Comparison of ENCODE assay signal across 6 cellular contexts in the genomic region with DNA sequence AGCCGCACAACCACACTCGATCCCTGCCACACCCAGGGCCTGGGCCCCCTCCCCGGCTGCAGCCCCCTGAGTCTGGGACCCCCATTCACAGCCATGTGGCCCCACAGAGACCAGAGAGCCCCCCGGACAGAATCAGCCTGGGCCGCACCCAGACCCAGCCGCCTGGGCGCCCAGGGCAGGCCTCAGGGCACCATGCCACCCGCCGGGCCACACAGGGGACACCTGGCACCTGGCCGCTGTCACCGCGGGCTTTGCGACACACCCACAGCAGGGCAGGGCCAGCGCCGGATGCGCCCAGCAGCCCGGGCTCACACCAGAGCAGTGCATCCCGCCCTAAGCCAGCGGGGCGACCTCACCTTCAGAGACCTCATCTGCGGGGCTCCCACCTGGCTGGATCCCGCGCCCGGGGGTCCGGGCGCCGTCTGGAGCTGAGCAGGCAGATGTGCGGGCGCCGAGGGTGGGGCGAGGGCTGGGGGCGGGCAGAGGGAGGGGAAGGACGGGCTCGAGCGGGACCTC. TPM values are rescaled to one million over a fixed set of nuclear protein-coding genes. Genes with fewer than 3 reads are reported as not detected.
DNase-seq lines count a peak whose midpoint lies in the region; ATAC-seq lines count a peak whose summit lies in the region.

No MANE protein-coding gene starts in this region.

- no peak overlapping the region for H3K4me3 ChIP-seq in endocrine pancreas (ENCODE audit: control insufficient read depth, insufficient read depth, low read length)

- no peaks in the 10 kb centered on the region for H3K36me3 Mint-ChIP-seq in activated CD4-positive, alpha-beta T cell treated with anti-CD3 and anti-CD28 coated beads, Interleukin-2, amount 10 ng/mL, durations not matched to agents 7 days and 5 days (ENCODE audit: low read depth)
- no peaks in the 10 kb centered on the region for H3K36me3 Mint-ChIP-seq in stimulated activated memory B cell treated with anti-CD40 and anti-IgM and Interleukin-4, amounts not matched to agents 10 μg/mL and 1 μg/mL and 100 μg/mL, for 72 hours

- H3K9me3 Mint-ChIP-seq in activated CD4-positive, alpha-beta T cell treated with anti-CD3 and anti-CD28 coated beads, Interleukin-2, amount 10 ng/mL, durations not matched to agents 7 days and 5 days: no peaks in the 10 kb centered on the region
- H3K9me3 Mint-ChIP-seq in stimulated activated memory B cell treated with anti-CD40 and anti-IgM and Interleukin-4, amounts not matched to agents 10 μg/mL and 1 μg/mL and 100 μg/mL, for 72 hours: peaks cover 4% of the 10 kb centered on the region

- H3K9me3 ChIP-seq in endocrine pancreas (ENCODE audit: control insufficient read depth, low read length): no peaks in the 10 kb centered on the region

- H3K36me3 ChIP-seq in endocrine pancreas (ENCODE audit: control insufficient read depth, insufficient read depth, low read length): no peaks in the 10 kb centered on the region

- POLR2A ChIA-PET in activated CD4-positive, alpha-beta T cell treated with anti-CD3 and anti-CD28 coated beads, Interleukin-2, amount 10 ng/mL, durations not matched to agents 7 days and 5 days (lab: Charles Lee): no interaction called here

- H3K27me3 ChIP-seq in endocrine pancreas (ENCODE audit: control insufficient read depth, insufficient read depth, low read length): no peaks in the 10 kb centered on the region

- H3K4me1 Mint-ChIP-seq in activated CD4-positive, alpha-beta T cell treated with anti-CD3 and anti-CD28 coated beads, Interleukin-2, amount 10 ng/mL, durations not matched to agents 7 days and 5 days: peaks cover 12% of the 10 kb centered on the region
- peaks cover 15% of the 10 kb centered on the region for H3K4me1 Mint-ChIP-seq in stimulated activated memory B cell treated with anti-CD40 and anti-IgM and Interleukin-4, amounts not matched to agents 10 μg/mL and 1 μg/mL and 100 μg/mL, for 72 hours

- ATAC-seq in stimulated activated memory B cell treated with anti-CD40 and anti-IgM and Interleukin-4, amounts not matched to agents 10 μg/mL and 1 μg/mL and 100 μg/mL, for 72 hours: peak; percentile 34
- no peak for ATAC-seq in HG03135 (IDR thresholded peaks at IDR 0.05; ENCODE audit: unreplicated experiment)

- CTCF ChIA-PET in activated CD4-positive, alpha-beta T cell treated with anti-CD3 and anti-CD28 coated beads, Interleukin-2, amount 10 ng/mL, durations not matched to agents 7 days and 5 days (lab: Charles Lee): no interaction called here

- peak; percentile 27 for DNase-seq in activated CD4-positive, alpha-beta T cell treated with anti-CD3 and anti-CD28 coated beads, Interleukin-2, amount 10 ng/mL, durations not matched to agents 7 days and 5 days
- no peak for DNase-seq in activated CD4-positive, alpha-beta T cell treated with anti-CD3 and anti-CD28 coated beads, Interleukin-2, amount 50 U/mL, for 4 hours
- DNase-seq in SHP77 (lab: John Stamatoyannopoulos, UW): no peak

- peak overlapping the region; percentile 44 for H3K4me3 Mint-ChIP-seq in activated CD4-positive, alpha-beta T cell treated with anti-CD3 and anti-CD28 coated beads, Interleukin-2, amount 10 ng/mL, durations not matched to agents 7 days and 5 days
- H3K4me3 Mint-ChIP-seq in stimulated activated memory B cell treated with anti-CD40 and anti-IgM and Interleukin-4, amounts not matched to agents 10 μg/mL and 1 μg/mL and 100 μg/mL, for 72 hours: no peak overlapping the region

- no peak overlapping the region for H3K27ac Mint-ChIP-seq in activated CD4-positive, alpha-beta T cell treated with anti-CD3 and anti-CD28 coated beads, Interleukin-2, amount 10 ng/mL, durations not matched to agents 7 days and 5 days
- no peak overlapping the region for H3K27ac Mint-ChIP-seq in stimulated activated memory B cell treated with anti-CD40 and anti-IgM and Interleukin-4, amounts not matched to agents 10 μg/mL and 1 μg/mL and 100 μg/mL, for 72 hours

- peak overlapping the region; percentile 36 for H3K9ac ChIP-seq in endocrine pancreas (ENCODE audit: control insufficient read depth, insufficient read depth, low read length)

- H3K4me1 ChIP-seq in endocrine pancreas (ENCODE audit: control insufficient read depth, insufficient read depth, low read length): no peaks in the 10 kb centered on the region

- H3K27me3 Mint-ChIP-seq in activated CD4-positive, alpha-beta T cell treated with anti-CD3 and anti-CD28 coated beads, Interleukin-2, amount 10 ng/mL, durations not matched to agents 7 days and 5 days: peaks cover 5% of the 10 kb centered on the region
- peaks cover 18% of the 10 kb centered on the region for H3K27me3 Mint-ChIP-seq in stimulated activated memory B cell treated with anti-CD40 and anti-IgM and Interleukin-4, amounts not matched to agents 10 μg/mL and 1 μg/mL and 100 μg/mL, for 72 hours

RNA-seq across cellular contexts. Expression of gene TBXA2R, which starts 0.4 kb away (rescaled TPM):
- under 1 TPM; 0.92 to 1.00 TPM for total RNA-seq in activated CD4-positive, alpha-beta T cell treated with anti-CD3 and anti-CD28 coated beads, Interleukin-2, amount 10 ng/mL, durations not matched to agents 7 days and 5 days

RNA-seq across cellular contexts. Expression of gene CACTIN, which starts 20.4 kb away (rescaled TPM):
- 10 to 100 TPM; 31.8 to 39.1 TPM for total RNA-seq in activated CD4-positive, alpha-beta T cell treated with anti-CD3 and anti-CD28 coated beads, Interleukin-2, amount 10 ng/mL, durations not matched to agents 7 days and 5 days

RNA-seq across cellular contexts. Expression of gene GIPC3, which starts 21.0 kb away (rescaled TPM):
- under 1 TPM; 0.57 to 0.71 TPM for total RNA-seq in activated CD4-positive, alpha-beta T cell treated with anti-CD3 and anti-CD28 coated beads, Interleukin-2, amount 10 ng/mL, durations not matched to agents 7 days and 5 days

RNA-seq across cellular contexts. Expression of gene HMG20B, which starts 33.5 kb away (rescaled TPM):
- 10 to 100 TPM; 47.8 to 54.1 TPM for total RNA-seq in activated CD4-positive, alpha-beta T cell treated with anti-CD3 and anti-CD28 coated beads, Interleukin-2, amount 10 ng/mL, durations not matched to agents 7 days and 5 days

RNA-seq across cellular contexts. Expression of gene MFSD12, which starts 48.8 kb away (rescaled TPM):
- 10 to 100 TPM; 62.1 to 67.6 TPM for total RNA-seq in activated CD4-positive, alpha-beta T cell treated with anti-CD3 and anti-CD28 coated beads, Interleukin-2, amount 10 ng/mL, durations not matched to agents 7 days and 5 days
